In genomic region chr1:189658381-189658780, GRCh38 we compare ENCODE assay signal across 29 cellular contexts.
DNase-seq lines count a peak whose midpoint lies in the region; ATAC-seq lines count a peak whose summit lies in the region.
"Had no signal": no experiment of that assay in that cellular context is flagged by ENCODE, and none has a peak within 500 bp of the region (broad histone marks: within the 10 kb centered on the region; RNA-seq: fewer than 3 reads in every experiment).

No MANE protein-coding gene starts in this region.

- no peaks in the 10 kb centered on the region for H3K27me3 ChIP-seq in CD8-positive, alpha-beta memory T cell (ENCODE audit: insufficient read depth, low read length, poor library complexity, severe bottlenecking)
- H3K27me3 ChIP-seq: brain microvascular endothelial cell, neutrophil, sigmoid colon, suprapubic skin had no signal

- POLR2A ChIA-PET in CD8-positive, alpha-beta memory T cell (lab: Charles Lee), result no interaction called here

- no peaks in the 10 kb centered on the region for H3K27me3 Mint-ChIP-seq in CD8-positive, alpha-beta memory T cell
- H3K27me3 Mint-ChIP-seq: activated naive CD4-positive, alpha-beta T cell treated with anti-CD3 and anti-CD28 coated beads, Interleukin-2, amount 10 ng/mL, durations not matched to agents 7 days and 5 days; progenitor cell of endocrine pancreas; stimulated activated memory B cell treated with anti-CD40 and anti-IgM and Interleukin-4, amounts not matched to agents 10 μg/mL and 1 μg/mL and 100 μg/mL, for 72 hours had no signal

- CTCF ChIA-PET in CD8-positive, alpha-beta memory T cell (lab: Charles Lee), result no interaction called here

- H3K27ac Mint-ChIP-seq in CD8-positive, alpha-beta memory T cell, result no peak overlapping the region
- H3K27ac Mint-ChIP-seq: activated naive CD4-positive, alpha-beta T cell treated with anti-CD3 and anti-CD28 coated beads, Interleukin-2, amount 10 ng/mL, durations not matched to agents 7 days and 5 days; GM23338; progenitor cell of endocrine pancreas; stimulated activated memory B cell treated with anti-CD40 and anti-IgM and Interleukin-4, amounts not matched to agents 10 μg/mL and 1 μg/mL and 100 μg/mL, for 72 hours; WTC11 had no signal

- H3K4me1 ChIP-seq in CD8-positive, alpha-beta memory T cell (ENCODE audit: insufficient read depth, low read length), result no peaks in the 10 kb centered on the region
- H3K4me1 ChIP-seq: sigmoid colon, suprapubic skin had no signal

- H3K36me3 ChIP-seq in CD8-positive, alpha-beta memory T cell (ENCODE audit: insufficient read depth, low read length), result no peaks in the 10 kb centered on the region
- H3K36me3 ChIP-seq: brain microvascular endothelial cell, neutrophil, sigmoid colon, suprapubic skin had no signal

- ATAC-seq in GM19452 (IDR thresholded peaks at IDR 0.05; ENCODE audit: unreplicated experiment), result no peak
- ATAC-seq: GM23338; left lobe of liver; stimulated activated memory B cell treated with anti-CD40 and anti-IgM and Interleukin-4, amounts not matched to agents 10 μg/mL and 1 μg/mL and 100 μg/mL, for 72 hours; WTC11 had no signal

- H3K9me3 ChIP-seq in CD8-positive, alpha-beta memory T cell (ENCODE audit: low read length), result no peaks in the 10 kb centered on the region
- H3K9me3 ChIP-seq: neutrophil, sigmoid colon, suprapubic skin had no signal

- H3K36me3 Mint-ChIP-seq in CD8-positive, alpha-beta memory T cell, result no peaks in the 10 kb centered on the region
- H3K36me3 Mint-ChIP-seq: activated naive CD4-positive, alpha-beta T cell treated with anti-CD3 and anti-CD28 coated beads, Interleukin-2, amount 10 ng/mL, durations not matched to agents 7 days and 5 days; stimulated activated memory B cell treated with anti-CD40 and anti-IgM and Interleukin-4, amounts not matched to agents 10 μg/mL and 1 μg/mL and 100 μg/mL, for 72 hours; WTC11 had no signal

- no peak overlapping the region for H3K4me3 ChIP-seq in CD8-positive, alpha-beta memory T cell (ENCODE audit: low read length)
- H3K4me3 ChIP-seq: GM23338, sigmoid colon, suprapubic skin had no signal

- no peak overlapping the region for H3K4me3 Mint-ChIP-seq in CD8-positive, alpha-beta memory T cell
- H3K4me3 Mint-ChIP-seq: activated naive CD4-positive, alpha-beta T cell treated with anti-CD3 and anti-CD28 coated beads, Interleukin-2, amount 10 ng/mL, durations not matched to agents 7 days and 5 days; GM23338; stimulated activated memory B cell treated with anti-CD40 and anti-IgM and Interleukin-4, amounts not matched to agents 10 μg/mL and 1 μg/mL and 100 μg/mL, for 72 hours; WTC11 had no signal

- H3K4me1 Mint-ChIP-seq in CD8-positive, alpha-beta memory T cell, result no peaks in the 10 kb centered on the region
- H3K4me1 Mint-ChIP-seq: activated naive CD4-positive, alpha-beta T cell treated with anti-CD3 and anti-CD28 coated beads, Interleukin-2, amount 10 ng/mL, durations not matched to agents 7 days and 5 days; GM23338; stimulated activated memory B cell treated with anti-CD40 and anti-IgM and Interleukin-4, amounts not matched to agents 10 μg/mL and 1 μg/mL and 100 μg/mL, for 72 hours; WTC11 had no signal

- no peak overlapping the region for H3K27ac ChIP-seq in CD8-positive, alpha-beta memory T cell (ENCODE audit: low read depth, low read length)
- H3K27ac ChIP-seq: brain microvascular endothelial cell, HL-60, neutrophil, sigmoid colon, suprapubic skin had no signal

- H3K9me3 Mint-ChIP-seq in CD8-positive, alpha-beta memory T cell, result peaks cover 0 to 21% (median 14%) of the 10 kb centered on the region in 5 donors
- H3K9me3 Mint-ChIP-seq: GM23338, WTC11 had no signal

- DNase-seq in COLO829 (ENCODE audit: low spot score) (peak; percentile 84), NCI-H460 (ENCODE audit: extremely low read depth, low read depth) (peak; percentile 60), SW480 (ENCODE audit: low spot score) (peak; percentile 2), kidney tubule cell (ENCODE audit: low spot score) (peak; percentile 67), NCI-H1092 (lab: John Stamatoyannopoulos, UW) (no peak), NCI-H1105 (lab: John Stamatoyannopoulos, UW) (no peak)
- no peak for DNase-seq in CD8-positive, alpha-beta memory T cell
- DNase-seq: activated CD4-positive, alpha-beta T cell treated with anti-CD3 and anti-CD28 coated beads, Interleukin-2, amount 50 U/mL, for 48 hours; activated CD8-positive, alpha-beta memory T cell treated with anti-CD3 and anti-CD28 coated beads, Interleukin-2, amount 50 U/mL, for 4 hours; activated naive CD4-positive, alpha-beta T cell treated with anti-CD3 and anti-CD28 coated beads, Interleukin-2, amount 10 ng/mL, durations not matched to agents 7 days and 5 days; amniotic stem cell; brain microvascular endothelial cell; C1 segment of cervical spinal cord; effector CD4-positive, alpha-beta T cell; erythroblast; mesendoderm; NCI-H187 treated with DMSO at 0.1 percent for 48 hours; NCI-H524 treated with DMSO at 0.1 percent for 48 hours; sigmoid colon; stimulated activated CD4-positive, alpha-beta T cell treated with anti-CD3 and anti-CD28 coated beads, Interleukin-4, amount 100 ng/mL, for 4 hours had no signal

Comparison
In these comparisons a context has a peak if more than half of its experiments do, and no peak if none do; other contexts are left out.
1. DNase-seq: peak in COLO829 (single experiment), NCI-H460 (single experiment), SW480 (single experiment) and kidney tubule cell (single experiment); none in NCI-H1092 (single experiment), CD8-positive, alpha-beta memory T cell (0 of 5) and NCI-H1105 (single experiment).